In genomic region chr12:31749024-31749704, GRCh38 we compare ENCODE assay signal across 1 cellular context.
TF ChIP-seq lines count a peak whose summit lies in the region.

No MANE protein-coding gene starts in this region.

TF ChIP-seq in HepG2, 621 proteins besides CTCF, POLR2A, EP300 and RAD21 (continued from another document and continues in another):
- TF ChIP-seq ZNF687 (CRISPR knock-in tag; IDR thresholded peaks at IDR 0.05) (no peak), ZNF33A (CRISPR knock-in tag; IDR thresholded peaks at IDR 0.05; ENCODE audit: borderline replicate concordance) (no peak), RFX5 (IDR thresholded peaks at IDR 0.05; ENCODE audit: low read depth, low read length) (peak; percentile 51; the same call in 1 of the 2 replicates), THAP7 (CRISPR knock-in tag; IDR thresholded peaks at IDR 0.05) (no peak), NFYB (CRISPR knock-in tag; IDR thresholded peaks at IDR 0.05) (peak; percentile 37), ZNF557 (CRISPR knock-in tag; IDR thresholded peaks at IDR 0.05) (no peak), BATF2 (CRISPR knock-in tag; IDR thresholded peaks at IDR 0.05) (no peak), YY1 (IDR thresholded peaks at IDR 0.05; ENCODE audit: insufficient read depth, insufficient replicate concordance, low read depth, low read length) (no peak), ZNF564 (CRISPR knock-in tag; IDR thresholded peaks at IDR 0.05) (peak; percentile 88; the same call in 1 of the 2 replicates), POLR2G (IDR thresholded peaks at IDR 0.05; ENCODE audit: low read depth, low read length) (no peak), CBX2 (IDR thresholded peaks at IDR 0.05; ENCODE audit: low read depth, low read length) (no peak), CBX2 (CRISPR knock-in tag; IDR thresholded peaks at IDR 0.05; ENCODE audit: low read depth) (peak; percentile 89; the same call in 1 of the 2 replicates), BHLHE40 (IDR thresholded peaks at IDR 0.05; ENCODE audit: low read length) (peak; percentile 86), MEIS2 (CRISPR knock-in tag; IDR thresholded peaks at IDR 0.05) (peak; percentile 88; the same call in 1 of the 2 replicates), ZXDC (CRISPR knock-in tag; IDR thresholded peaks at IDR 0.05) (no peak), RFX3 (CRISPR knock-in tag; IDR thresholded peaks at IDR 0.05) (no peak), TBX3 (IDR thresholded peaks at IDR 0.05; ENCODE audit: borderline replicate concordance) (peak; percentile 92), ZBTB7B (CRISPR knock-in tag; IDR thresholded peaks at IDR 0.05) (peak; percentile 59; the same call in 1 of the 2 replicates), NFYC (CRISPR knock-in tag; IDR thresholded peaks at IDR 0.05) (peak; percentile 46), CCDC6 (CRISPR knock-in tag; IDR thresholded peaks at IDR 0.05) (peak; percentile 86; the same call in 1 of the 2 replicates), ZNF788 (CRISPR knock-in tag; IDR thresholded peaks at IDR 0.05; ENCODE audit: borderline replicate concordance) (peak; percentile 88; the same call in 1 of the 2 replicates), ZMYM2 (CRISPR knock-in tag; IDR thresholded peaks at IDR 0.05) (peak; percentile 93), ZNF362 (CRISPR knock-in tag; IDR thresholded peaks at IDR 0.05; ENCODE audit: borderline replicate concordance) (peak; percentile 86), NPAS2 (CRISPR knock-in tag; IDR thresholded peaks at IDR 0.05; ENCODE audit: borderline replicate concordance) (no peak), ZMYM3 (CRISPR knock-in tag; IDR thresholded peaks at IDR 0.05) (peak; percentile 76), SKI (IDR thresholded peaks at IDR 0.05; ENCODE audit: partially characterized antibody) (peak; percentile 92), CREB1 (IDR thresholded peaks at IDR 0.05) (peak; percentile 81), CREB1 (CRISPR knock-in tag; IDR thresholded peaks at IDR 0.05) (peak; percentile 92), NR2F1 (CRISPR knock-in tag; IDR thresholded peaks at IDR 0.05) (peak; percentile 60 to 74; a peak in 3 of 4 replicates), MYPOP (CRISPR knock-in tag; IDR thresholded peaks at IDR 0.05) (peak; percentile 94), RFXAP (CRISPR knock-in tag; IDR thresholded peaks at IDR 0.05; ENCODE audit: borderline replicate concordance) (peak; percentile 66; the same call in 1 of the 2 replicates), ATM (IDR thresholded peaks at IDR 0.05; ENCODE audit: borderline replicate concordance) (peak; percentile 67; the same call in 1 of the 2 replicates), ZNF280D (CRISPR knock-in tag; IDR thresholded peaks at IDR 0.05) (peak; percentile 96), CHD4 (IDR thresholded peaks at IDR 0.05; ENCODE audit: borderline replicate concordance, low read length) (no peak; the same call in 1 of the 2 replicates), FOXJ3 (CRISPR knock-in tag; IDR thresholded peaks at IDR 0.05; ENCODE audit: borderline replicate concordance) (peak; percentile 98), PLSCR1 (CRISPR knock-in tag; IDR thresholded peaks at IDR 0.05; ENCODE audit: borderline replicate concordance) (no peak), DZIP1 (CRISPR knock-in tag; IDR thresholded peaks at IDR 0.05) (no peak), NFATC3 (CRISPR knock-in tag; IDR thresholded peaks at IDR 0.05) (no peak), ZNF503 (CRISPR knock-in tag; IDR thresholded peaks at IDR 0.05) (peak; percentile 97), SMARCE1 (IDR thresholded peaks at IDR 0.05; ENCODE audit: borderline replicate concordance) (no peak), ZNF180 (CRISPR knock-in tag; IDR thresholded peaks at IDR 0.05; ENCODE audit: borderline replicate concordance, low read depth) (no peak), PREB (CRISPR knock-in tag; IDR thresholded peaks at IDR 0.05) (no peak)
